ENCODE assay signal across 10 cellular contexts in the genomic region with DNA sequence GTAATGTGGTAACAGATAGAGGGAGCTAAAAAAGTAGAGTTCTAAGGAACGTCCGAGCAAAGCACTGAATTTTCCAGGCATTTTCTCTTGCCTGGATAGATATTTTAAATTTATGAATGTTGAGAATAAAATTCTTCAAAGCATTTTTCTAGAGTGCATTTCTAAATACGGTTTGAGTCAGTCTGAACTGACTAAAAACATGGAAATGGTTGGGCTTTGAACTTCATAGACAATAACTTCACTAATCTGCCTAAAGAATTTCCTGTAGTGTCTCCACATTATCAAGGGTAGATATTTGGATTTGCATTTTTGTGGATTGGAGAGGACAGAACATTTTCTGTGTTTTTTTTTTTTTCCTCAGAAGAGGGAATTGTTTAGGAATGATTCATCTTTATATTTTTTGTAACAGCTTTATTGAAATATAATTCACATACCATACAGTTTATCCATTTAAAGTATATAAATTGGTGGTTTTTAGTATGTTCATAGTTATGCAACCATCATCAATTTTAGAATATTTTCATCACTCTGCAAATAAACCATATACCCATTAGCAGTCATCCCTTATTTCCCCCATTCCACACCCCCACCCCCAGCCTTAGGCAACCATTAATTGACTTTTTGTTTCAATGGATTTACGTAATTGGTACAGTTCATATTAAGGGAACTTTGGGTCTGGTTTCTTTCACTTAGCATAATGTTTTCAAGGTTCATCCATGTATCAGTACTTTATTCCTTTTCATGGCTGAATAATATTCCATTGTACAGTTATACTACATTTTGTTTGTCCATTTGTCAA. TPM values are rescaled to one million over a fixed set of nuclear protein-coding genes. Genes with fewer than 3 reads are reported as not detected.
DNase-seq lines count a peak whose midpoint lies in the region; ATAC-seq and TF ChIP-seq lines count a peak whose summit lies in the region.
"Had no signal": no experiment of that assay in that cellular context is flagged by ENCODE, and none has a peak within 500 bp of the region (broad histone marks: within the 10 kb centered on the region; RNA-seq: fewer than 3 reads in every experiment).

No MANE protein-coding gene starts in this region.

- H3K36me3 Mint-ChIP-seq in MCF 10A (ENCODE audit: insufficient read depth, unreplicated experiment) = peaks cover 5% of the 10 kb centered on the region
- H3K36me3 Mint-ChIP-seq in stimulated activated effector memory CD8-positive, alpha-beta T cell treated with anti-CD3 and anti-CD28 coated beads, Interleukin-12 subunit alpha, Interleukin-12 subunit beta, amount 100 ng/mL, for 72 hours = no peaks in the 10 kb centered on the region

- H3K4me3 ChIP-seq in heart right ventricle (no peak overlapping the region), lower lobe of right lung (no peak overlapping the region)
- H3K4me3 ChIP-seq: BLaER1, sigmoid colon had no signal

- H3K27me3 ChIP-seq in heart right ventricle = no peaks in the 10 kb centered on the region
- H3K27me3 ChIP-seq in lower lobe of right lung (ENCODE audit: low read depth) = no peaks in the 10 kb centered on the region
- H3K27me3 ChIP-seq: BLaER1, sigmoid colon had no signal

- H3K4me1 Mint-ChIP-seq in MCF 10A (ENCODE audit: insufficient read depth, unreplicated experiment) = peaks cover 30% of the 10 kb centered on the region
- peaks cover 38% of the 10 kb centered on the region for H3K4me1 Mint-ChIP-seq in stimulated activated effector memory CD8-positive, alpha-beta T cell treated with anti-CD3 and anti-CD28 coated beads, Interleukin-12 subunit alpha, Interleukin-12 subunit beta, amount 100 ng/mL, for 72 hours

- no TSS peak for BruUV-seq in MCF 10A (replicated peaks; lab: Mats Ljungman, UMichigan)

- peak overlapping the region; percentile 8 for H3K27ac Mint-ChIP-seq in MCF 10A (ENCODE audit: low read depth, unreplicated experiment)
- no peak overlapping the region for H3K27ac Mint-ChIP-seq in stimulated activated effector memory CD8-positive, alpha-beta T cell treated with anti-CD3 and anti-CD28 coated beads, Interleukin-12 subunit alpha, Interleukin-12 subunit beta, amount 100 ng/mL, for 72 hours

- H3K9me3 Mint-ChIP-seq in MCF 10A (ENCODE audit: unreplicated experiment) = no peaks in the 10 kb centered on the region
- H3K9me3 Mint-ChIP-seq in stimulated activated effector memory CD8-positive, alpha-beta T cell treated with anti-CD3 and anti-CD28 coated beads, Interleukin-12 subunit alpha, Interleukin-12 subunit beta, amount 100 ng/mL, for 72 hours = no peaks in the 10 kb centered on the region

- H3K27ac ChIP-seq in heart right ventricle = peak overlapping the region in 9 of 10 donors; percentile 1 to 89 (median 46)
- H3K27ac ChIP-seq in lower lobe of right lung = peak overlapping the region; percentile 20
- H3K27ac ChIP-seq: BLaER1 had no signal

- no peak for ATAC-seq in heart right ventricle
- ATAC-seq in Right ventricle myocardium superior (ENCODE audit: poor library complexity) = no peak
- no peak for ATAC-seq in lower lobe of right lung
- ATAC-seq in stimulated activated effector memory CD8-positive, alpha-beta T cell treated with anti-CD3 and anti-CD28 coated beads, Interleukin-12 subunit alpha, Interleukin-12 subunit beta, amount 100 ng/mL, for 72 hours = no peak

- H3K9me3 ChIP-seq in heart right ventricle = no peaks in the 10 kb centered on the region
- no peaks in the 10 kb centered on the region for H3K9me3 ChIP-seq in lower lobe of right lung
- H3K9me3 ChIP-seq: sigmoid colon had no signal

- no peak for TF ChIP-seq CTCF in heart right ventricle (IDR thresholded peaks at IDR 0.05)
- TF ChIP-seq CTCF in MCF 10A (IDR thresholded peaks at IDR 0.05; ENCODE audit: unreplicated experiment) = no peak
- TF ChIP-seq CTCF in lower lobe of right lung (IDR thresholded peaks at IDR 0.05) = no peak

- H3K36me3 ChIP-seq in heart right ventricle (peaks cover 0 to 13% (median 0%) of the 10 kb centered on the region in 9 donors), lower lobe of right lung (peaks cover 8% of the 10 kb centered on the region)
- H3K36me3 ChIP-seq: sigmoid colon had no signal

- POLR2A ChIA-PET in MCF 10A (lab: Yijun Ruan, JAX) = interaction anchor here (0.6 kb wide), 1 partner anchor 34 kb away, joined by 4 read pairs; no protein-coding TSS in a partner anchor

- H3K4me1 ChIP-seq in heart right ventricle (peaks cover 7 to 79% (median 51%) of the 10 kb centered on the region in 9 donors), lower lobe of right lung (peaks cover 62% of the 10 kb centered on the region)

- no peaks in the 10 kb centered on the region for H3K27me3 Mint-ChIP-seq in MCF 10A (ENCODE audit: insufficient read depth, unreplicated experiment)

- CTCF ChIA-PET in MCF 10A (lab: Yijun Ruan, JAX) = interaction anchor here (0.6 kb wide), 1 partner anchor 61 kb away, joined by 3 read pairs; no protein-coding TSS in a partner anchor

- WGBS in heart right ventricle, 2 donors = 48 to 54% methylated on average over 4 of the region's 4 CpGs

- DNase-seq in heart right ventricle (no peak), Right ventricle myocardium superior (no peak), MCF 10A (ENCODE audit: unreplicated experiment) (peak; percentile 32), lower lobe of right lung (no peak), NCI-H748 (lab: John Stamatoyannopoulos, UW; ENCODE audit: unreplicated experiment) (no peak), cerebellar cortex (ENCODE audit: low spot score) (no peak), middle frontal gyrus (ENCODE audit: extremely low spot score, low spot score) (no peak)
- DNase-seq in stimulated activated effector memory CD8-positive, alpha-beta T cell treated with anti-CD3 and anti-CD28 coated beads, Interleukin-12 subunit alpha, Interleukin-12 subunit beta, amount 100 ng/mL, for 72 hours (ENCODE audit: low spot score in 2 of 2) = no peak
- DNase-seq: sigmoid colon had no signal

- intact Hi-C loops in heart right ventricle (cut with DNase I) (loop anchor here in 4 of 10 donors (5.0 to 10.0 kb wide), 3 partner anchors 32 to 60 kb away; no protein-coding TSS in a partner anchor), Right ventricle myocardium superior (cut with DNase I) (loop anchor here (10.0 kb wide), 1 partner anchor 50 kb away; no protein-coding TSS in a partner anchor), MCF 10A (cut with micrococcal nuclease) (no loop called here), lower lobe of right lung (cut with DNase I) (no loop called here)

- H3K4me3 Mint-ChIP-seq in MCF 10A (ENCODE audit: unreplicated experiment) = no peak overlapping the region
- no peak overlapping the region for H3K4me3 Mint-ChIP-seq in stimulated activated effector memory CD8-positive, alpha-beta T cell treated with anti-CD3 and anti-CD28 coated beads, Interleukin-12 subunit alpha, Interleukin-12 subunit beta, amount 100 ng/mL, for 72 hours

RNA-seq across cellular contexts. Expression of a gene that starts 20.7 kb away (rescaled TPM):
- total RNA-seq in heart right ventricle (10 to 100 TPM; 17.1 to 28.9 (median 23.7) TPM), Right ventricle myocardium superior (15.3 TPM), MCF 10A (2022) (12.8 and 19.1 TPM in 2 replicates), lower lobe of right lung (31.2 TPM)
- polyA plus RNA-seq in heart right ventricle = 10 to 100 TPM in 1 of 2 donors, 1 to 10 TPM in 1; 7.1 to 10.2 TPM
